18 cellular contexts compared by ENCODE assay signal in genomic region chr4:166274136-166274761, GRCh38.
A peak's percentile ranks its signal among the peaks of the same experiment; 100 is the strongest.
DNase-seq lines count a peak whose midpoint lies in the region; ATAC-seq and TF ChIP-seq lines count a peak whose summit lies in the region.
"Had no signal": no experiment of that assay in that cellular context is flagged by ENCODE, and none has a peak within 500 bp of the region (broad histone marks: within the 10 kb centered on the region; RNA-seq: fewer than 3 reads in every experiment).

No MANE protein-coding gene starts in this region.

- ATAC-seq in GM21619 (IDR thresholded peaks at IDR 0.05; ENCODE audit: unreplicated experiment), result no peak
- ATAC-seq in activated CD8-positive, alpha-beta T cell treated with anti-CD3 and anti-CD28 coated beads for 36 hours, result no peak
- ATAC-seq: GM12878, PC-3 had no signal

- H3K4me1 Mint-ChIP-seq in mesothelial cell of epicardium, result peaks cover 27% of the 10 kb centered on the region
- H3K4me1 Mint-ChIP-seq in activated CD8-positive, alpha-beta T cell treated with anti-CD3 and anti-CD28 coated beads for 36 hours (ENCODE audit: low read depth), result no peaks in the 10 kb centered on the region
- H3K4me1 Mint-ChIP-seq: B cell, H9 had no signal

- TF ChIP-seq CTCF in mesothelial cell of epicardium (IDR thresholded peaks at IDR 0.05; ENCODE audit: unreplicated experiment), result no peak
- no peak for TF ChIP-seq CTCF in activated CD8-positive, alpha-beta T cell treated with anti-CD3 and anti-CD28 coated beads for 36 hours (IDR thresholded peaks at IDR 0.05)

- no peaks in the 10 kb centered on the region for H3K27me3 Mint-ChIP-seq in mesothelial cell of epicardium (ENCODE audit: low read depth)
- no peaks in the 10 kb centered on the region for H3K27me3 Mint-ChIP-seq in activated CD8-positive, alpha-beta T cell treated with anti-CD3 and anti-CD28 coated beads for 36 hours
- H3K27me3 Mint-ChIP-seq: B cell; CD4-positive, CD25-positive, alpha-beta regulatory T cell had no signal

- H3K4me3 Mint-ChIP-seq in mesothelial cell of epicardium, result no peak overlapping the region
- H3K4me3 Mint-ChIP-seq in activated CD8-positive, alpha-beta T cell treated with anti-CD3 and anti-CD28 coated beads for 36 hours, result no peak overlapping the region
- H3K4me3 Mint-ChIP-seq: B cell; CD4-positive, CD25-positive, alpha-beta regulatory T cell; H9 had no signal

- CTCF ChIA-PET in activated CD8-positive, alpha-beta T cell treated with anti-CD3 and anti-CD28 coated beads for 36 hours (lab: Charles Lee), result no interaction called here

- DNase-seq in EH (ENCODE audit: low read depth) (peak; percentile 23), HCEC 1CT (peak; percentile 1), amniotic epithelial cell (ENCODE audit: low read depth) (peak; percentile 16), mesothelial cell of epicardium (ENCODE audit: low spot score in 2 of 2, unreplicated experiment in 2 of 2) (no peak), GM19240 (ENCODE audit: insufficient read length, low spot score) (no peak)
- no peak for DNase-seq in activated CD8-positive, alpha-beta T cell treated with anti-CD3 and anti-CD28 coated beads for 36 hours
- DNase-seq: CD4-positive, CD25-positive, alpha-beta regulatory T cell; GDM1; H9; NCI-H1436; NCI-H2029; NCI-H2171; NCI-H774; PC-3; T-helper 1 cell had no signal

- H3K9me3 Mint-ChIP-seq in mesothelial cell of epicardium, result peaks cover 7% of the 10 kb centered on the region
- H3K9me3 Mint-ChIP-seq in activated CD8-positive, alpha-beta T cell treated with anti-CD3 and anti-CD28 coated beads for 36 hours, result peaks cover 4% of the 10 kb centered on the region
- H3K9me3 Mint-ChIP-seq: H9 had no signal

- intact Hi-C loops in activated CD8-positive, alpha-beta T cell treated with anti-CD3 and anti-CD28 coated beads for 36 hours (cut with micrococcal nuclease), result no loop called here

- no peaks in the 10 kb centered on the region for H3K36me3 Mint-ChIP-seq in mesothelial cell of epicardium
- no peaks in the 10 kb centered on the region for H3K36me3 Mint-ChIP-seq in activated CD8-positive, alpha-beta T cell treated with anti-CD3 and anti-CD28 coated beads for 36 hours (ENCODE audit: low read depth)
- H3K36me3 Mint-ChIP-seq: CD4-positive, CD25-positive, alpha-beta regulatory T cell had no signal

- POLR2A ChIA-PET in activated CD8-positive, alpha-beta T cell treated with anti-CD3 and anti-CD28 coated beads for 36 hours (lab: Charles Lee), result no interaction called here

- peak overlapping the region; percentile 65 for H3K27ac Mint-ChIP-seq in mesothelial cell of epicardium
- no peak overlapping the region for H3K27ac Mint-ChIP-seq in activated CD8-positive, alpha-beta T cell treated with anti-CD3 and anti-CD28 coated beads for 36 hours
- H3K27ac Mint-ChIP-seq: B cell; CD4-positive, CD25-positive, alpha-beta regulatory T cell had no signal

Comparison
In these comparisons a context has a peak if more than half of its experiments do, and no peak if none do; other contexts are left out.
1. DNase-seq: peak in EH (single experiment), HCEC 1CT (single experiment) and amniotic epithelial cell (single experiment); none in mesothelial cell of epicardium (0 of 2), activated CD8-positive, alpha-beta T cell treated with anti-CD3 and anti-CD28 coated beads for 36 hours (single experiment) and GM19240 (single experiment).